In genomic region chr1:228306275-228307217, GRCh38 we compare ENCODE assay signal across 19 cellular contexts.
DNase-seq lines count a peak whose midpoint lies in the region; ATAC-seq and TF ChIP-seq lines count a peak whose summit lies in the region.
"Had no signal": no experiment of that assay in that cellular context is flagged by ENCODE, and none has a peak within 500 bp of the region (broad histone marks: within the 10 kb centered on the region; RNA-seq: fewer than 3 reads in every experiment).

No MANE protein-coding gene starts in this region.

- H3K27me3 Mint-ChIP-seq in natural killer cell (ENCODE audit: low read depth in 2 of 2): no peaks in the 10 kb centered on the region
- H3K27me3 Mint-ChIP-seq in natural killer cell treated with Interleukin-12 subunit alpha and Interleukin-12 subunit beta and Interleukin-15 and Interleukin-18, amount 100 ng/mL, for 72 hours: no peaks in the 10 kb centered on the region
- H3K27me3 Mint-ChIP-seq: activated CD4-positive, alpha-beta memory T cell treated with anti-CD3 and anti-CD28 coated beads, Interleukin-2, amount 10 ng/mL, durations not matched to agents 7 days and 5 days had no signal

- no peak overlapping the region for H3K4me3 Mint-ChIP-seq in natural killer cell
- H3K4me3 Mint-ChIP-seq in natural killer cell treated with Interleukin-12 subunit alpha and Interleukin-12 subunit beta and Interleukin-15 and Interleukin-18, amount 100 ng/mL, for 72 hours: no peak overlapping the region
- no peak overlapping the region for H3K4me3 Mint-ChIP-seq in stimulated activated effector memory CD8-positive, alpha-beta T cell treated with anti-CD3 and anti-CD28 coated beads, Interleukin-12 subunit alpha, Interleukin-12 subunit beta, amount 100 ng/mL, for 72 hours
- H3K4me3 Mint-ChIP-seq: activated CD4-positive, alpha-beta memory T cell treated with anti-CD3 and anti-CD28 coated beads, Interleukin-2, amount 10 ng/mL, durations not matched to agents 7 days and 5 days; GM23338; memory B cell had no signal

- ATAC-seq in natural killer cell (no peak), RWPE2 (ENCODE audit: low read depth) (no peak), lower lobe of right lung (peak; percentile 4)
- ATAC-seq in natural killer cell treated with Interleukin-12 subunit alpha and Interleukin-12 subunit beta and Interleukin-15 and Interleukin-18, amount 100 ng/mL, for 72 hours: no peak
- ATAC-seq in stimulated activated effector memory CD8-positive, alpha-beta T cell treated with anti-CD3 and anti-CD28 coated beads, Interleukin-12 subunit alpha, Interleukin-12 subunit beta, amount 100 ng/mL, for 72 hours: no peak
- ATAC-seq: GM23338 had no signal

- H3K9me3 Mint-ChIP-seq in natural killer cell: peaks cover 8 to 14% of the 10 kb centered on the region in 2 donors
- peaks cover 18% of the 10 kb centered on the region for H3K9me3 Mint-ChIP-seq in natural killer cell treated with Interleukin-12 subunit alpha and Interleukin-12 subunit beta and Interleukin-15 and Interleukin-18, amount 100 ng/mL, for 72 hours
- H3K9me3 Mint-ChIP-seq in stimulated activated effector memory CD8-positive, alpha-beta T cell treated with anti-CD3 and anti-CD28 coated beads, Interleukin-12 subunit alpha, Interleukin-12 subunit beta, amount 100 ng/mL, for 72 hours: peaks cover 15% of the 10 kb centered on the region

- H3K27ac ChIP-seq in RWPE2 (ENCODE audit: poor library complexity, severe bottlenecking) (no peak overlapping the region), lower lobe of right lung (no peak overlapping the region)
- H3K27ac ChIP-seq: thyroid gland had no signal

- in situ Hi-C loops in GM13977 (cut with MboI; ENCODE audit: low pct_unique_long_range_greater_than_20kb, low sequenced_read_pairs, unreplicated experiment): no loop called here

- peaks cover 12% of the 10 kb centered on the region for H3K36me3 Mint-ChIP-seq in natural killer cell
- H3K36me3 Mint-ChIP-seq in natural killer cell treated with Interleukin-12 subunit alpha and Interleukin-12 subunit beta and Interleukin-15 and Interleukin-18, amount 100 ng/mL, for 72 hours: peaks cover 13% of the 10 kb centered on the region
- no peaks in the 10 kb centered on the region for H3K36me3 Mint-ChIP-seq in stimulated activated effector memory CD8-positive, alpha-beta T cell treated with anti-CD3 and anti-CD28 coated beads, Interleukin-12 subunit alpha, Interleukin-12 subunit beta, amount 100 ng/mL, for 72 hours

- H3K9me3 ChIP-seq in RWPE2 (ENCODE audit: severe bottlenecking) (no peaks in the 10 kb centered on the region), lower lobe of right lung (peaks cover 11% of the 10 kb centered on the region)
- H3K9me3 ChIP-seq: thyroid gland had no signal

- H3K4me1 ChIP-seq in RWPE2 (ENCODE audit: insufficient read depth, poor library complexity, severe bottlenecking) (no peaks in the 10 kb centered on the region), lower lobe of right lung (no peaks in the 10 kb centered on the region)
- H3K4me1 ChIP-seq: thyroid gland had no signal

- H3K27me3 ChIP-seq in RWPE2 (ENCODE audit: insufficient read depth, poor library complexity, severe bottlenecking) (no peaks in the 10 kb centered on the region), lower lobe of right lung (ENCODE audit: low read depth) (no peaks in the 10 kb centered on the region)
- H3K27me3 ChIP-seq: thyroid gland had no signal

- no peak overlapping the region for H3K27ac Mint-ChIP-seq in natural killer cell
- H3K27ac Mint-ChIP-seq in natural killer cell treated with Interleukin-12 subunit alpha and Interleukin-12 subunit beta and Interleukin-15 and Interleukin-18, amount 100 ng/mL, for 72 hours: no peak overlapping the region
- H3K27ac Mint-ChIP-seq in stimulated activated effector memory CD8-positive, alpha-beta T cell treated with anti-CD3 and anti-CD28 coated beads, Interleukin-12 subunit alpha, Interleukin-12 subunit beta, amount 100 ng/mL, for 72 hours: no peak overlapping the region
- H3K27ac Mint-ChIP-seq: activated CD4-positive, alpha-beta memory T cell treated with anti-CD3 and anti-CD28 coated beads, Interleukin-2, amount 10 ng/mL, durations not matched to agents 7 days and 5 days; GM23338; memory B cell had no signal

- H3K4me3 ChIP-seq in RWPE2 (ENCODE audit: severe bottlenecking): no peak overlapping the region
- no peak overlapping the region for H3K4me3 ChIP-seq in lower lobe of right lung
- H3K4me3 ChIP-seq: GM23338, thyroid gland had no signal

- peak; percentile 9 for DNase-seq in natural killer cell
- DNase-seq in natural killer cell treated with Interleukin-12 subunit alpha and Interleukin-12 subunit beta and Interleukin-15 and Interleukin-18, amount 100 ng/mL, for 72 hours (ENCODE audit: low spot score): no peak
- DNase-seq in RWPE2 (ENCODE audit: low spot score): peak; percentile 13
- peak; percentile 28 for DNase-seq in lower lobe of right lung
- DNase-seq in GM13977 (ENCODE audit: low spot score): no peak
- no peak for DNase-seq in stimulated activated CD4-positive, alpha-beta T cell treated with anti-CD3 and anti-CD28 coated beads, Interleukin-2, amount 100 ng/mL, for 48 hours
- DNase-seq in stimulated activated effector memory CD8-positive, alpha-beta T cell treated with anti-CD3 and anti-CD28 coated beads, Interleukin-12 subunit alpha, Interleukin-12 subunit beta, amount 100 ng/mL, for 72 hours (ENCODE audit: low spot score in 2 of 2): no peak
- DNase-seq: activated CD4-positive, alpha-beta memory T cell treated with anti-CD3 and anti-CD28 coated beads, Interleukin-2, amount 10 ng/mL, durations not matched to agents 7 days and 5 days; AML-193; Calu3; cortex of kidney; foreskin melanocyte; GDM1; Kasumi-1; NCI-H774; stimulated activated CD4-positive, alpha-beta T cell treated with anti-CD3 and anti-CD28 coated beads, Interleukin-1b, Interleukin-23, amount 100 ng/mL, for 48 hours; thyroid gland had no signal

- H3K36me3 ChIP-seq in RWPE2 (ENCODE audit: low read depth): no peaks in the 10 kb centered on the region
- no peaks in the 10 kb centered on the region for H3K36me3 ChIP-seq in lower lobe of right lung
- H3K36me3 ChIP-seq: thyroid gland had no signal

- TF ChIP-seq CTCF in natural killer cell (IDR thresholded peaks at IDR 0.05) (no peak), RWPE2 (IDR thresholded peaks at IDR 0.05; ENCODE audit: poor library complexity, severe bottlenecking) (no peak), lower lobe of right lung (IDR thresholded peaks at IDR 0.05) (no peak), GM13977 (IDR thresholded peaks at IDR 0.05; ENCODE audit: extremely low read depth, insufficient read depth, missing control alignments) (no peak)

- intact Hi-C loops in natural killer cell (cut with micrococcal nuclease) (no loop called here), lower lobe of right lung (cut with DNase I) (no loop called here)

- H3K4me1 Mint-ChIP-seq in natural killer cell: no peaks in the 10 kb centered on the region
- no peaks in the 10 kb centered on the region for H3K4me1 Mint-ChIP-seq in natural killer cell treated with Interleukin-12 subunit alpha and Interleukin-12 subunit beta and Interleukin-15 and Interleukin-18, amount 100 ng/mL, for 72 hours (ENCODE audit: low read depth in 2 of 2)
- H3K4me1 Mint-ChIP-seq in stimulated activated effector memory CD8-positive, alpha-beta T cell treated with anti-CD3 and anti-CD28 coated beads, Interleukin-12 subunit alpha, Interleukin-12 subunit beta, amount 100 ng/mL, for 72 hours: no peaks in the 10 kb centered on the region
- H3K4me1 Mint-ChIP-seq: activated CD4-positive, alpha-beta memory T cell treated with anti-CD3 and anti-CD28 coated beads, Interleukin-2, amount 10 ng/mL, durations not matched to agents 7 days and 5 days; GM23338; memory B cell had no signal

Comparison
In these comparisons a context has a peak if more than half of its experiments do, and no peak if none do; other contexts are left out.
1. DNase-seq: peak in natural killer cell (single experiment), RWPE2 (single experiment) and lower lobe of right lung (single experiment); none in natural killer cell treated with Interleukin-12 subunit alpha and Interleukin-12 subunit beta and Interleukin-15 and Interleukin-18, amount 100 ng/mL, for 72 hours (single experiment), GM13977 (single experiment), stimulated activated CD4-positive, alpha-beta T cell treated with anti-CD3 and anti-CD28 coated beads, Interleukin-2, amount 100 ng/mL, for 48 hours (0 of 2) and stimulated activated effector memory CD8-positive, alpha-beta T cell treated with anti-CD3 and anti-CD28 coated beads, Interleukin-12 subunit alpha, Interleukin-12 subunit beta, amount 100 ng/mL, for 72 hours (0 of 2).
2. ATAC-seq: peak in lower lobe of right lung (2 of 2); none in natural killer cell (0 of 3), natural killer cell treated with Interleukin-12 subunit alpha and Interleukin-12 subunit beta and Interleukin-15 and Interleukin-18, amount 100 ng/mL, for 72 hours (0 of 2), RWPE2 (single experiment) and stimulated activated effector memory CD8-positive, alpha-beta T cell treated with anti-CD3 and anti-CD28 coated beads, Interleukin-12 subunit alpha, Interleukin-12 subunit beta, amount 100 ng/mL, for 72 hours (single experiment).